In genomic region chr13:113139580-113139979, GRCh38 we compare ENCODE assay signal across 35 cellular contexts. TPM values are rescaled to one million over a fixed set of nuclear protein-coding genes. Genes with fewer than 3 reads are reported as not detected.
"Had no signal": no experiment of that assay in that cellular context is flagged by ENCODE, and none has a peak within 500 bp of the region (broad histone marks: within the 10 kb centered on the region; RNA-seq: fewer than 3 reads in every experiment).

No MANE protein-coding gene starts in this region.

- H3K27ac ChIP-seq: brain microvascular endothelial cell, KMS-11, VCaP had no signal

- DNase-seq: activated CD4-positive, alpha-beta memory T cell treated with anti-CD3 and anti-CD28 coated beads, Interleukin-2, amount 10 ng/mL, durations not matched to agents 7 days and 5 days; activated CD4-positive, alpha-beta T cell treated with anti-CD3 and anti-CD28 coated beads for 1 hour; activated CD4-positive, alpha-beta T cell treated with anti-CD3 and anti-CD28 coated beads for 48 hours; activated CD4-positive, CD25-positive, alpha-beta regulatory T cell; activated CD8-positive, alpha-beta memory T cell treated with anti-CD3 and anti-CD28 coated beads for 24 hours; activated CD8-positive, alpha-beta memory T cell treated with anti-CD3 and anti-CD28 coated beads, Interleukin-2, amount 10 ng/mL, durations not matched to agents 7 days and 5 days; activated CD8-positive, alpha-beta memory T cell treated with anti-CD3 and anti-CD28 coated beads, Interleukin-2, amount 50 U/mL, for 48 hours; activated effector memory CD4-positive, alpha-beta T cell treated with Interleukin-2 at 50 U/mL for 16 hours; activated naive CD4-positive, alpha-beta T cell treated with anti-CD3 and anti-CD28 coated beads, Interleukin-2, amount 10 ng/mL, durations not matched to agents 7 days and 5 days; activated naive CD8-positive, alpha-beta T cell treated with anti-CD3 and anti-CD28 coated beads for 36 hours; activated T-cell treated with anti-CD3 and anti-CD28 coated beads, Interleukin-2, amount 50 U/mL, for 48 hours; amniotic stem cell; aorta; brain microvascular endothelial cell; central memory CD4-positive, alpha-beta T cell; NCI-H1092 treated with DMSO at 0.1 percent for 48 hours; NCI-H1417; NCI-H1694; NCI-H1930; NCI-H2081 treated with DMSO at 0.1 percent for 48 hours; NCI-H226; NCI-H526; NCI-H748 treated with DMSO at 0.1 percent for 48 hours; NK-92 treated with Interleukin-12 subunit alpha and Interleukin-12 subunit beta, amount 100 ng/mL, for 24 hours; Right ventricle myocardium superior; SW 1271; T-helper 1 cell; T-helper 2 cell; T-helper 9 cell had no signal

- ATAC-seq: activated CD8-positive, alpha-beta memory T cell treated with anti-CD3 and anti-CD28 coated beads, Interleukin-2, amount 10 ng/mL, durations not matched to agents 7 days and 5 days had no signal

- H3K36me3 ChIP-seq: brain microvascular endothelial cell had no signal

RNA-seq across cellular contexts. Expression of gene F10, which starts 17.0 kb away (rescaled TPM):
- total RNA-seq: activated CD4-positive, alpha-beta memory T cell treated with anti-CD3 and anti-CD28 coated beads, Interleukin-2, amount 10 ng/mL, durations not matched to agents 7 days and 5 days; activated CD8-positive, alpha-beta memory T cell treated with anti-CD3 and anti-CD28 coated beads, Interleukin-2, amount 10 ng/mL, durations not matched to agents 7 days and 5 days; activated naive CD8-positive, alpha-beta T cell treated with anti-CD3 and anti-CD28 coated beads for 36 hours; OCI-LY7 had no signal

RNA-seq across cellular contexts. Expression of gene PROZ, which starts 18.9 kb away (rescaled TPM):
- total RNA-seq: activated CD4-positive, alpha-beta memory T cell treated with anti-CD3 and anti-CD28 coated beads, Interleukin-2, amount 10 ng/mL, durations not matched to agents 7 days and 5 days; activated CD8-positive, alpha-beta memory T cell treated with anti-CD3 and anti-CD28 coated beads, Interleukin-2, amount 10 ng/mL, durations not matched to agents 7 days and 5 days; aorta; cerebellum; LHCN-M2; NCI-H460; OCI-LY7; Right ventricle myocardium superior had no signal
- polyA plus RNA-seq: aorta had no signal

RNA-seq across cellular contexts. Expression of gene F7, which starts 34.0 kb away (rescaled TPM):
- total RNA-seq: activated CD4-positive, alpha-beta memory T cell treated with anti-CD3 and anti-CD28 coated beads, Interleukin-2, amount 10 ng/mL, durations not matched to agents 7 days and 5 days; activated CD8-positive, alpha-beta memory T cell treated with anti-CD3 and anti-CD28 coated beads, Interleukin-2, amount 10 ng/mL, durations not matched to agents 7 days and 5 days; LHCN-M2; OCI-LY7 had no signal
